ENCODE assay signal across 8 cellular contexts in the genomic region with DNA sequence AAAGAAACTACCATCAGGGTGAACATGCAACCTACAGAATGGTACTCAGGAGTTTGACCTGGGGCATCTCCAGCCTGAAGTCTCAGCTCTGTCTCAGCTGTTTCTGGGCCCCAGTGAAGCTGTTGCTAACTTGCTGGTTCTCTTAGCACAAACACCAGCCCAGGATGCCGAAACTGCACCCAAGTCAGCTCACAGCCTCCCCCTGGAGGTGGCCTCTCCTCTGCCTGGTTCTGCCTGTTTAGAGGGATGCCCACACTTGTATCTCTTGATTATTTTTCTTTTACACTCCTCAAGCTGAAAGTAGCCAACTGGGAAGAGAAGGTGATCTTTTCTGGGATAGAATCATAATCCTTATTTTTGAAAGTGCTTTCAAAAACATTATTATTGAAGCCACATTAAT.
A peak's percentile ranks its signal among the peaks of the same experiment; 100 is the strongest.
DNase-seq lines count a peak whose midpoint lies in the region; ATAC-seq and TF ChIP-seq lines count a peak whose summit lies in the region.

No MANE protein-coding gene starts in this region.

- no peak overlapping the region for H3K27ac Mint-ChIP-seq in activated CD4-positive, alpha-beta T cell treated with anti-CD3 and anti-CD28 coated beads, Interleukin-2, amount 10 ng/mL, durations not matched to agents 7 days and 5 days

- peaks cover 25% of the 10 kb centered on the region for H3K27me3 Mint-ChIP-seq in activated CD4-positive, alpha-beta T cell treated with anti-CD3 and anti-CD28 coated beads, Interleukin-2, amount 10 ng/mL, durations not matched to agents 7 days and 5 days

- DNase-seq in AG09319 (ENCODE audit: extremely low read depth, low read depth): no peak
- DNase-seq in HFF-Myc (ENCODE audit: extremely low read depth, low read depth): no peak
- DNase-seq in activated CD4-positive, alpha-beta T cell treated with anti-CD3 and anti-CD28 coated beads, Interleukin-2, amount 10 ng/mL, durations not matched to agents 7 days and 5 days: peak; percentile 24
- peak; percentile 79 for DNase-seq in iPS-NIHi7 (ENCODE audit: extremely low spot score)
- no peak for DNase-seq in GM19240 (ENCODE audit: insufficient read length, low spot score)
- DNase-seq in putamen (ENCODE audit: low spot score): no peak

- CTCF ChIA-PET in activated CD4-positive, alpha-beta T cell treated with anti-CD3 and anti-CD28 coated beads, Interleukin-2, amount 10 ng/mL, durations not matched to agents 7 days and 5 days (lab: Charles Lee): no interaction called here

- H3K4me3 Mint-ChIP-seq in activated CD4-positive, alpha-beta T cell treated with anti-CD3 and anti-CD28 coated beads, Interleukin-2, amount 10 ng/mL, durations not matched to agents 7 days and 5 days: no peak overlapping the region

- H3K9me3 Mint-ChIP-seq in activated CD4-positive, alpha-beta T cell treated with anti-CD3 and anti-CD28 coated beads, Interleukin-2, amount 10 ng/mL, durations not matched to agents 7 days and 5 days: no peaks in the 10 kb centered on the region

- H3K36me3 Mint-ChIP-seq in activated CD4-positive, alpha-beta T cell treated with anti-CD3 and anti-CD28 coated beads, Interleukin-2, amount 10 ng/mL, durations not matched to agents 7 days and 5 days (ENCODE audit: low read depth): no peaks in the 10 kb centered on the region

- POLR2A ChIA-PET in activated CD4-positive, alpha-beta T cell treated with anti-CD3 and anti-CD28 coated beads, Interleukin-2, amount 10 ng/mL, durations not matched to agents 7 days and 5 days (lab: Charles Lee): no interaction called here

- TF ChIP-seq CTCF in AG09319 (IDR thresholded peaks at IDR 0.05; ENCODE audit: low read depth, low read length) (peak; percentile 40), HFF-Myc (IDR thresholded peaks at IDR 0.05; ENCODE audit: low read depth, low read length, missing control alignments) (peak; percentile 64)

- no peak overlapping the region for H3K4me3 ChIP-seq in HFF-Myc (replicated peaks; ENCODE audit: low read depth, low read length)

- ATAC-seq in GM19452 (IDR thresholded peaks at IDR 0.05; ENCODE audit: unreplicated experiment): no peak
- ATAC-seq in HG03097 (IDR thresholded peaks at IDR 0.05; ENCODE audit: low FRiP score, unreplicated experiment): no peak

- H3K4me1 Mint-ChIP-seq in activated CD4-positive, alpha-beta T cell treated with anti-CD3 and anti-CD28 coated beads, Interleukin-2, amount 10 ng/mL, durations not matched to agents 7 days and 5 days: no peaks in the 10 kb centered on the region

Comparison
In these comparisons a context has a peak if more than half of its experiments do, and no peak if none do; other contexts are left out.
1. DNase-seq: peak in activated CD4-positive, alpha-beta T cell treated with anti-CD3 and anti-CD28 coated beads, Interleukin-2, amount 10 ng/mL, durations not matched to agents 7 days and 5 days (single experiment) and iPS-NIHi7 (single experiment); none in AG09319 (single experiment), HFF-Myc (single experiment), GM19240 (single experiment) and putamen (single experiment).